In the genomic region with DNA sequence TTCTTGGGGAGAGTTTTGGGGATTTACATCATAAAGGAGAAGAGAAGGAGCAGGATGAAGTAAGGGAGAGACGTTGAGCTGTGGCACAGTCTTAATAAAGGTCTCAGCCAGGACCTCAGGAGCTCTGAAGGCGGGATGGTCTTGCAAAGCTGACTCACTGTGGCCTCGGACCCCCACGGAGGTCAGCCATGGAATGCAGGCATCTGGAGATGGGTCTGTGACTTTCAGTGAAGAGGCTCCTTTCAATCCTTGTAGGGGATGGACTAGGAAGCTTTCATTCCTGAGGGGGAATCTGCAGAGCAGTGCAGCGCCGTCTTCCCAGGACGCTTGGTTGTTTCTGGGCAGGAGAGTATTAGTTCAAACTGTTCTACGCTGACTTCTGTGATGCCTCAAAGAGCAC, we compare ENCODE assay signal across 17 cellular contexts.
DNase-seq lines count a peak whose midpoint lies in the region; ATAC-seq and TF ChIP-seq lines count a peak whose summit lies in the region.
"Had no signal": no experiment of that assay in that cellular context is flagged by ENCODE, and none has a peak within 500 bp of the region (broad histone marks: within the 10 kb centered on the region; RNA-seq: fewer than 3 reads in every experiment).

No MANE protein-coding gene starts in this region.

- peak overlapping the region; percentile 72 to 88 (median 83); a peak in 6 of 7 replicates for H3K27ac Mint-ChIP-seq in H9
- H3K27ac Mint-ChIP-seq in activated naive CD8-positive, alpha-beta T cell treated with anti-CD3 and anti-CD28 coated beads, Interleukin-2, amount 50 U/mL, for 24 hours, result no peak overlapping the region
- H3K27ac Mint-ChIP-seq: CD4-positive, alpha-beta memory T cell had no signal

- H4K20me1 ChIP-seq in H9 (ENCODE audit: control insufficient read depth, insufficient read depth, insufficient read length), result no peaks in the 10 kb centered on the region

- H3K23me2 ChIP-seq in H9 (ENCODE audit: insufficient read length, low read depth, low read length, poor library complexity, severe bottlenecking), result no peaks in the 10 kb centered on the region

- no peak overlapping the region for H3K56ac ChIP-seq in H9 (ENCODE audit: insufficient read length, low read depth, low read length)

- WGBS in H9 (ENCODE audit: extremely low coverage, insufficient read length, low lambda C conversion rate), result no CpG with 5 or more reads among the region's 8 CpGs
- WGBS in testis, 2 donors, result 38 to 41% methylated on average over 6 to 8 of the region's 8 CpGs
- 57 to 61% (median 58%) methylated on average over 8 of the region's 8 CpGs for WGBS in ovary, 3 donors

- no peak overlapping the region for H2BK15ac ChIP-seq in H9 (ENCODE audit: low read depth, low read length)

- H2BK20ac ChIP-seq in H9 (ENCODE audit: low read depth, low read length, poor library complexity, severe bottlenecking), result no peak overlapping the region

- no peak overlapping the region for H4K8ac ChIP-seq in H9 (replicated peaks; ENCODE audit: insufficient read length, low read depth, low read length)

- no peak overlapping the region for H2BK12ac ChIP-seq in H9 (ENCODE audit: insufficient read length, low read depth, low read length)

- H3K4me1 Mint-ChIP-seq in H9, result peaks cover 35 to 51% of the 10 kb centered on the region in 2 experiments
- no peaks in the 10 kb centered on the region for H3K4me1 Mint-ChIP-seq in activated naive CD8-positive, alpha-beta T cell treated with anti-CD3 and anti-CD28 coated beads, Interleukin-2, amount 50 U/mL, for 24 hours
- H3K4me1 Mint-ChIP-seq: CD4-positive, alpha-beta memory T cell had no signal

- H3K27ac ChIP-seq in H9 (ENCODE audit: insufficient read length, low read depth, low read length) (no peak overlapping the region), testis (peak overlapping the region in 1 of 2 donors; percentile 21), coronary artery (no peak overlapping the region), ovary (no peak overlapping the region)
- H3K27ac ChIP-seq: HL-60 had no signal

- no peak overlapping the region for H3K4me2 ChIP-seq in H9 (ENCODE audit: insufficient read depth, insufficient read length, low read length)

- no peak overlapping the region for H4K91ac ChIP-seq in H9 (ENCODE audit: insufficient read length, low read depth, low read length)

- H3K9me3 ChIP-seq in H9 (ENCODE audit: control insufficient read depth, low read depth, low read length) (no peaks in the 10 kb centered on the region), testis (no peaks in the 10 kb centered on the region), ovary (no peaks in the 10 kb centered on the region)
- H3K9me3 ChIP-seq: BE2C, MG63 had no signal

- no peak overlapping the region for H3K18ac ChIP-seq in H9 (ENCODE audit: insufficient read length, low read depth, low read length)

- no peak overlapping the region for H3K4me3 ChIP-seq in astrocyte of the spinal cord (ENCODE audit: low read depth, low read length)
- H3K4me3 ChIP-seq in testis, result no peak overlapping the region
- H3K4me3 ChIP-seq in coronary artery, result no peak overlapping the region
- no peak overlapping the region for H3K4me3 ChIP-seq in ovary
- H3K4me3 ChIP-seq: MG63 had no signal

- H2BK120ac ChIP-seq in H9 (ENCODE audit: low read depth, low read length, poor library complexity, severe bottlenecking), result no peak overlapping the region

- H3K14ac ChIP-seq in H9 (ENCODE audit: insufficient read depth, low read length), result no peak overlapping the region

- ATAC-seq in activated naive CD8-positive, alpha-beta T cell treated with anti-CD3 and anti-CD28 coated beads, Interleukin-2, amount 50 U/mL, for 24 hours, result no peak
- ATAC-seq: HCT116, PC-3 had no signal

- no peak for TF ChIP-seq EP300 in ovary (IDR thresholded peaks at IDR 0.05)

- no peak overlapping the region for H3T11ph ChIP-seq in H9 (ENCODE audit: low read length)

- H3K27me3 Mint-ChIP-seq in H9 (ENCODE audit: low read depth), result peaks cover 1% of the 10 kb centered on the region
- no peaks in the 10 kb centered on the region for H3K27me3 Mint-ChIP-seq in activated naive CD8-positive, alpha-beta T cell treated with anti-CD3 and anti-CD28 coated beads, Interleukin-2, amount 50 U/mL, for 24 hours
- H3K27me3 Mint-ChIP-seq: CD4-positive, alpha-beta memory T cell had no signal

- H3K9ac ChIP-seq in H9 (ENCODE audit: extremely low read depth, insufficient read length, low read length), result no peak overlapping the region

- H3K36me3 ChIP-seq in testis (ENCODE audit: low read depth, missing control alignments), result no peaks in the 10 kb centered on the region
- no peaks in the 10 kb centered on the region for H3K36me3 ChIP-seq in ovary
- H3K36me3 ChIP-seq: BE2C, MG63 had no signal

- TF ChIP-seq CTCF in H9 (conservative IDR thresholded peaks at IDR 0.05) (no peak), astrocyte of the spinal cord (IDR thresholded peaks at IDR 0.05; ENCODE audit: low read depth, low read length) (no peak), testis (IDR thresholded peaks at IDR 0.05) (no peak), coronary artery (IDR thresholded peaks at IDR 0.05) (no peak), ovary (IDR thresholded peaks at IDR 0.05) (no peak)

- H3K4me3 Mint-ChIP-seq in H9, result peak overlapping the region in 1 of 2 experiments; percentile 22; a peak in 3 of 5 replicates
- H3K4me3 Mint-ChIP-seq in activated naive CD8-positive, alpha-beta T cell treated with anti-CD3 and anti-CD28 coated beads, Interleukin-2, amount 50 U/mL, for 24 hours, result no peak overlapping the region
- H3K4me3 Mint-ChIP-seq: CD4-positive, alpha-beta memory T cell had no signal

- H3K23ac ChIP-seq in H9 (ENCODE audit: insufficient read length, low read depth, low read length), result no peak overlapping the region

- no peaks in the 10 kb centered on the region; the same call in 1 of the 2 replicates for H3K79me2 ChIP-seq in H9 (ENCODE audit: insufficient read depth, low read length)

- no peak overlapping the region for H2BK5ac ChIP-seq in H9 (ENCODE audit: insufficient read length, low read length)

- peaks cover 2% of the 10 kb centered on the region; the same call in 1 of the 2 replicates for H3K27me3 ChIP-seq in H9 (ENCODE audit: insufficient read depth, low read length)
- H3K27me3 ChIP-seq in testis, result no peaks in the 10 kb centered on the region
- no peaks in the 10 kb centered on the region for H3K27me3 ChIP-seq in ovary
- H3K27me3 ChIP-seq: MG63 had no signal

- no peaks in the 10 kb centered on the region; a peak in 1 of 5 replicates for H3K9me3 Mint-ChIP-seq in H9
- H3K9me3 Mint-ChIP-seq in activated naive CD8-positive, alpha-beta T cell treated with anti-CD3 and anti-CD28 coated beads, Interleukin-2, amount 50 U/mL, for 24 hours, result no peaks in the 10 kb centered on the region

- H2AK5ac ChIP-seq in H9 (ENCODE audit: insufficient read length, low read length), result no peak overlapping the region

- H4K5ac ChIP-seq in H9 (ENCODE audit: insufficient read length, low read depth, low read length), result no peak overlapping the region

- no peaks in the 10 kb centered on the region for H3K79me1 ChIP-seq in H9 (ENCODE audit: insufficient read depth, low read depth, low read length, poor library complexity, severe bottlenecking)

- H3K36me3 Mint-ChIP-seq in H9 (ENCODE audit: insufficient read depth in 1 of 3, low read depth in 3 of 3), result peaks cover 0 to 4% (median 0%) of the 10 kb centered on the region in 3 experiments; a peak in 3 of 7 replicates
- no peaks in the 10 kb centered on the region for H3K36me3 Mint-ChIP-seq in activated naive CD8-positive, alpha-beta T cell treated with anti-CD3 and anti-CD28 coated beads, Interleukin-2, amount 50 U/mL, for 24 hours (ENCODE audit: low read depth)
- H3K36me3 Mint-ChIP-seq: CD4-positive, alpha-beta memory T cell had no signal

- H2AFZ ChIP-seq in H9 (ENCODE audit: low read length), result no peak overlapping the region

- no peak overlapping the region for H3K4ac ChIP-seq in H9 (ENCODE audit: low read depth, low read length)

- H3K4me1 ChIP-seq in H9 (ENCODE audit: insufficient read depth, low read length) (peaks cover 6% of the 10 kb centered on the region; the same call in 1 of the 2 replicates), testis (peaks cover 3% of the 10 kb centered on the region), ovary (ENCODE audit: insufficient read depth) (no peaks in the 10 kb centered on the region)
- H3K4me1 ChIP-seq: BE2C had no signal

- DNase-seq in H9 (peak; percentile 64), astrocyte of the spinal cord (ENCODE audit: low read depth, low spot score) (peak; percentile 37), iris pigment epithelial cell (ENCODE audit: low read depth) (peak; percentile 37), testis (peak; percentile 24), coronary artery (ENCODE audit: low spot score) (no peak), ovary (no peak)
- DNase-seq in activated naive CD8-positive, alpha-beta T cell treated with anti-CD3 and anti-CD28 coated beads, Interleukin-2, amount 50 U/mL, for 24 hours, result no peak
- DNase-seq: BE2C; CD4-positive, alpha-beta memory T cell; DND-41; MG63; NCI-H1092 treated with DMSO at 0.1 percent for 48 hours; NCI-H1694 treated with DMSO at 0.1 percent for 48 hours; NCI-H69; PC-3 had no signal

- in situ Hi-C loops in astrocyte of the spinal cord (cut with HindIII; ENCODE audit: low sequenced_read_pairs), result no loop called here

- no peak for TF ChIP-seq POLR2A in testis (IDR thresholded peaks at IDR 0.05)
- no peak for TF ChIP-seq POLR2A in ovary (IDR thresholded peaks at IDR 0.05)

- intact Hi-C loops in testis (cut with DNase I; ENCODE audit: low total_unique reads) (no loop called here), ovary (cut with DNase I) (no loop called here)

Comparison
In these comparisons a context has a peak if more than half of its experiments do, and no peak if none do; other contexts are left out.
1. DNase-seq: peak in H9 (single experiment), astrocyte of the spinal cord (single experiment), iris pigment epithelial cell (single experiment) and testis (single experiment); none in coronary artery (single experiment), activated naive CD8-positive, alpha-beta T cell treated with anti-CD3 and anti-CD28 coated beads, Interleukin-2, amount 50 U/mL, for 24 hours (single experiment) and ovary (0 of 5).